8 cellular contexts compared by ENCODE assay signal in the genomic region with DNA sequence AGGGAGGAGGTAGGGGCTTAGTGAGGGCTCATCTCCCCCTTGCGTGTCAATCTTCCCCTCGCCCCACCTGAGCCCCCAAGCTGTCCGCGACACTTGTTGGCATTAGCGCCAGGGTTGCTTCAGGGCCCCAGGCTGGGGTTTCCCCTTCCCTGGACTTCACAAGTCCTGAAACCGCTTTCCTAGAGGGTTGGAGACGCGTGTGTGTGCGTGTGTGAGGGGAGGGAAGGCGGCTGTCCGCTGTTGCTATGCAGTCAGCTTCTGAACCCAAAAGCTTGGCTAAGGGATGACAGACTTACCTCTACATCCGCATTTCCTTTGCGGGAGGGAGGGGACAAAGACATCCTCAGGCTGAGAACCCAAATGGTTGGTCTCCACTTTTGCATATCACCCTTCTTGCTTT. TPM values are rescaled to one million over a fixed set of nuclear protein-coding genes. Genes with fewer than 3 reads are reported as not detected.
DNase-seq lines count a peak whose midpoint lies in the region; ATAC-seq and TF ChIP-seq lines count a peak whose summit lies in the region.

No MANE protein-coding gene starts in this region.

- no peaks in the 10 kb centered on the region for H3K27me3 Mint-ChIP-seq in activated CD4-positive, alpha-beta memory T cell treated with anti-CD3 and anti-CD28 coated beads, Interleukin-2, amount 10 ng/mL, durations not matched to agents 7 days and 5 days

- POLR2A ChIA-PET in activated CD4-positive, alpha-beta memory T cell treated with anti-CD3 and anti-CD28 coated beads, Interleukin-2, amount 10 ng/mL, durations not matched to agents 7 days and 5 days (lab: Charles Lee), result interaction anchor here (0.7 to 3.6 kb wide), 7 partner anchors 10 to 284 kb away, joined by 3 to 17 read pairs (median 7); a partner anchor contains a TSS

- peaks cover 16% of the 10 kb centered on the region for H3K36me3 Mint-ChIP-seq in activated CD4-positive, alpha-beta memory T cell treated with anti-CD3 and anti-CD28 coated beads, Interleukin-2, amount 10 ng/mL, durations not matched to agents 7 days and 5 days (ENCODE audit: low read depth)

- H3K4me3 Mint-ChIP-seq in activated CD4-positive, alpha-beta memory T cell treated with anti-CD3 and anti-CD28 coated beads, Interleukin-2, amount 10 ng/mL, durations not matched to agents 7 days and 5 days, result peak overlapping the region; percentile 84

- DNase-seq in stimulated activated CD4-positive, alpha-beta T cell treated with anti-CD3 and anti-CD28 coated beads, Interleukin-15, amount 100 ng/mL, for 24 hours, result peak; percentile 38
- DNase-seq in stimulated activated CD4-positive, alpha-beta T cell treated with anti-CD3 and anti-CD28 coated beads, Interleukin-2, amount 100 ng/mL, for 48 hours, result no peak
- peak; percentile 43 for DNase-seq in activated CD4-positive, alpha-beta memory T cell treated with anti-CD3 and anti-CD28 coated beads, Interleukin-2, amount 10 ng/mL, durations not matched to agents 7 days and 5 days
- DNase-seq in left kidney (ENCODE audit: low read depth, low spot score), result peak; percentile 44
- no peak for DNase-seq in upper lobe of right lung
- no peak for DNase-seq in NCI-H774 (lab: John Stamatoyannopoulos, UW)
- DNase-seq in activated gamma-delta T cell (lab: John Stamatoyannopoulos, UW), result no peak
- DNase-seq in epidermal melanocyte (ENCODE audit: insufficient read length, low spot score), result no peak

- H3K36me3 ChIP-seq in upper lobe of right lung, result no peaks in the 10 kb centered on the region

- peaks cover 45% of the 10 kb centered on the region for H3K4me1 Mint-ChIP-seq in activated CD4-positive, alpha-beta memory T cell treated with anti-CD3 and anti-CD28 coated beads, Interleukin-2, amount 10 ng/mL, durations not matched to agents 7 days and 5 days

- H3K9me3 ChIP-seq in upper lobe of right lung, result no peaks in the 10 kb centered on the region

- ATAC-seq in upper lobe of right lung, result peak; percentile 2

- peaks cover 16% of the 10 kb centered on the region for H3K27me3 ChIP-seq in upper lobe of right lung

- no peak overlapping the region for H3K27ac ChIP-seq in upper lobe of right lung

- intact Hi-C loops in upper lobe of right lung (cut with DNase I), result no loop called here

- no peak for TF ChIP-seq CTCF in upper lobe of right lung (IDR thresholded peaks at IDR 0.05)

- H3K4me3 ChIP-seq in upper lobe of right lung, result peak overlapping the region; percentile 25

- peaks cover 5% of the 10 kb centered on the region for H3K4me1 ChIP-seq in upper lobe of right lung

- CTCF ChIA-PET in activated CD4-positive, alpha-beta memory T cell treated with anti-CD3 and anti-CD28 coated beads, Interleukin-2, amount 10 ng/mL, durations not matched to agents 7 days and 5 days (lab: Charles Lee), result interaction anchor here (0.8 to 2.9 kb wide), 6 partner anchors 10 to 54 kb away, joined by 3 to 17 read pairs (median 10); no protein-coding TSS in a partner anchor

- peak overlapping the region; percentile 74 for H3K27ac Mint-ChIP-seq in activated CD4-positive, alpha-beta memory T cell treated with anti-CD3 and anti-CD28 coated beads, Interleukin-2, amount 10 ng/mL, durations not matched to agents 7 days and 5 days

- no peaks in the 10 kb centered on the region for H3K9me3 Mint-ChIP-seq in activated CD4-positive, alpha-beta memory T cell treated with anti-CD3 and anti-CD28 coated beads, Interleukin-2, amount 10 ng/mL, durations not matched to agents 7 days and 5 days

RNA-seq across cellular contexts. Expression of a gene that starts 0.8 kb away (rescaled TPM):
- total RNA-seq in activated CD4-positive, alpha-beta memory T cell treated with anti-CD3 and anti-CD28 coated beads, Interleukin-2, amount 10 ng/mL, durations not matched to agents 7 days and 5 days, result 10 to 100 TPM; 10.5 to 11.2 TPM
- total RNA-seq in upper lobe of right lung, result 0.98 TPM

Comparison
In these comparisons a context has a peak if more than half of its experiments do, and no peak if none do; other contexts are left out.
1. DNase-seq: peak in stimulated activated CD4-positive, alpha-beta T cell treated with anti-CD3 and anti-CD28 coated beads, Interleukin-15, amount 100 ng/mL, for 24 hours (single experiment), activated CD4-positive, alpha-beta memory T cell treated with anti-CD3 and anti-CD28 coated beads, Interleukin-2, amount 10 ng/mL, durations not matched to agents 7 days and 5 days (single experiment) and left kidney (single experiment); none in stimulated activated CD4-positive, alpha-beta T cell treated with anti-CD3 and anti-CD28 coated beads, Interleukin-2, amount 100 ng/mL, for 48 hours (0 of 2), upper lobe of right lung (single experiment), NCI-H774 (single experiment), activated gamma-delta T cell (single experiment) and epidermal melanocyte (single experiment).